28 cellular contexts compared by ENCODE assay signal in genomic region chr2:122186761-122187222, GRCh38.
DNase-seq lines count a peak whose midpoint lies in the region; FAIRE-seq and TF ChIP-seq lines count a peak whose summit lies in the region.
"Had no signal": no experiment of that assay in that cellular context is flagged by ENCODE, and none has a peak within 500 bp of the region (broad histone marks: within the 10 kb centered on the region; RNA-seq: fewer than 3 reads in every experiment).

No MANE protein-coding gene starts in this region.

- H3K79me2 ChIP-seq in H1 (ENCODE audit: control insufficient read depth in 1 of 2, insufficient read depth in 2 of 2, low read length in 2 of 2) = no peaks in the 10 kb centered on the region

- H3K4me1 ChIP-seq in H1 (replicated peaks in 1 of 4; ENCODE audit: control insufficient read depth in 3 of 4, insufficient read depth in 4 of 4, low read length in 3 of 4) (no peaks in the 10 kb centered on the region), ascending aorta (no peaks in the 10 kb centered on the region)
- H3K4me1 ChIP-seq: gastrocnemius medialis, psoas muscle, tibial nerve had no signal

- TF ChIP-seq EP300 in H1 (IDR thresholded peaks at IDR 0.05; ENCODE audit: borderline replicate concordance in 1 of 2, low read depth in 2 of 2, low read length in 2 of 2) = no peak

- H3K36me3 ChIP-seq in H1 (ENCODE audit: control insufficient read depth in 2 of 4, insufficient read depth in 4 of 4, low read length in 3 of 4) = no peaks in the 10 kb centered on the region
- no peaks in the 10 kb centered on the region for H3K36me3 ChIP-seq in ascending aorta
- H3K36me3 ChIP-seq: gastrocnemius medialis, tibial nerve had no signal

- H3K9ac ChIP-seq in H1 (replicated peaks in 1 of 4; ENCODE audit: extremely low read depth in 1 of 4, low read depth in 3 of 4, low read length in 3 of 4) = no peak overlapping the region
- H3K9ac ChIP-seq: GM23248 had no signal

- no peak overlapping the region for H4K5ac ChIP-seq in H1 (ENCODE audit: insufficient read length, low read depth, low read length)

- intact Hi-C loops in ascending aorta (cut with DNase I) = no loop called here

- H3K79me1 ChIP-seq in H1 (ENCODE audit: low read depth, low read length) = no peaks in the 10 kb centered on the region

- peak; percentile 17 for DNase-seq in CD1c-positive myeloid dendritic cell (ENCODE audit: extremely low spot score)
- DNase-seq in GM12892 (ENCODE audit: insufficient read length) = no peak
- peak; percentile 46 for DNase-seq in OCI-M2 (lab: John Stamatoyannopoulos, UW; ENCODE audit: unreplicated experiment)
- DNase-seq in H1 (ENCODE audit: low read depth in 1 of 2, low spot score in 2 of 2) = no peak
- DNase-seq in DMS 273 (lab: John Stamatoyannopoulos, UW; ENCODE audit: unreplicated experiment) = no peak
- DNase-seq in NCI-H128 (lab: John Stamatoyannopoulos, UW; ENCODE audit: unreplicated experiment) = no peak
- no peak for DNase-seq in cerebellum (ENCODE audit: low spot score)
- DNase-seq in ascending aorta (ENCODE audit: low spot score in 2 of 2) = no peak
- DNase-seq: activated CD8-positive, alpha-beta memory T cell treated with anti-CD3 and anti-CD28 coated beads, Interleukin-2, amount 10 ng/mL, durations not matched to agents 7 days and 5 days; activated gamma-delta T cell; activated naive CD8-positive, alpha-beta T cell treated with anti-CD3 and anti-CD28 coated beads for 36 hours; activated T-cell treated with anti-CD3 and anti-CD28 coated beads, Interleukin-2, amount 50 U/mL, for 4 hours; anterior cingulate cortex; caudate nucleus; COR-L47; DMS53; gastrocnemius medialis; HFFc6; hippocampal formation; MM.1S; NCI-H1436; NCI-H2107; psoas muscle; SIG-M5; stimulated activated CD4-positive, alpha-beta T cell treated with anti-CD3 and anti-CD28 coated beads, Interleukin-4, amount 100 ng/mL, for 24 hours had no signal

- H2BK15ac ChIP-seq in H1 (ENCODE audit: low read length) = no peak overlapping the region

- H4K20me1 ChIP-seq in H1 (replicated peaks in 1 of 2; ENCODE audit: control insufficient read depth in 1 of 2, insufficient read depth in 2 of 2, low read length in 2 of 2) = no peaks in the 10 kb centered on the region

- no peaks in the 10 kb centered on the region for H3K23me2 ChIP-seq in H1 (ENCODE audit: low read depth, low read length)

- 0 out of 2 replicates have a peak overlapping the region, but pooled peaks have one; percentile 21 for H2AFZ ChIP-seq in H1 (ENCODE audit: low read length)
- H2AFZ ChIP-seq: GM23248 had no signal

- H3K23ac ChIP-seq in H1 (ENCODE audit: insufficient read length) = no peak overlapping the region

- no peak overlapping the region for H2BK12ac ChIP-seq in H1 (ENCODE audit: low read depth, low read length)

- H3K4ac ChIP-seq in H1 (replicated peaks; ENCODE audit: insufficient read length, low read depth, low read length) = no peak overlapping the region

- H2BK5ac ChIP-seq in H1 (ENCODE audit: low read depth, low read length) = no peak overlapping the region

- H4K8ac ChIP-seq in H1 (ENCODE audit: extremely low read depth, insufficient read depth, low read length) = no peak overlapping the region

- 87% methylated on average over 9 of the region's 9 CpGs; no CpG with 5 or more reads in 1 of the 2 experiments for WGBS in H1 (ENCODE audit: extremely low coverage in 1 of 2, insufficient coverage in 1 of 2, insufficient read length in 1 of 2, insufficient replicate concordance in 2 of 2, low coverage in 1 of 2, low lambda C conversion rate in 2 of 2, missing lambda C conversion rate in 1 of 2), 2 experiments

- TF ChIP-seq POLR2A in GM12892 (IDR thresholded peaks at IDR 0.05; ENCODE audit: low read depth, low read length) (no peak), H1 (IDR thresholded peaks at IDR 0.05; ENCODE audit: control extremely low read depth in 1 of 2, low read depth in 2 of 2, low read length in 2 of 2) (no peak)

- POLR2A ChIA-PET in H1 (lab: Charles Lee; ENCODE audit: partially characterized antibody) = no interaction called here

- FAIRE-seq in GM12892 (lab: Jason Lieb, UNC) (peak; percentile 24), H1 (lab: Jason Lieb, UNC) (no peak)

- no peak overlapping the region for H2AK5ac ChIP-seq in H1 (ENCODE audit: low read depth, low read length)

- H3K56ac ChIP-seq in H1 (replicated peaks; ENCODE audit: insufficient read length, low read depth, low read length) = no peak overlapping the region

- no peak overlapping the region for H3K18ac ChIP-seq in H1 (ENCODE audit: extremely low read depth, low read length)

- no peak for TF ChIP-seq RAD21 in H1 (IDR thresholded peaks at IDR 0.05 in 1 of 2, conservative IDR thresholded peaks at IDR 0.05 in 1 of 2; ENCODE audit: low read depth in 2 of 2, low read length in 2 of 2)

- H3K27me3 ChIP-seq in H1 (replicated peaks in 1 of 4; ENCODE audit: control insufficient read depth in 3 of 4, extremely low read depth in 1 of 4, insufficient read depth in 3 of 4, low read length in 3 of 4) (no peaks in the 10 kb centered on the region), ascending aorta (no peaks in the 10 kb centered on the region)
- H3K27me3 ChIP-seq: gastrocnemius medialis, tibial nerve had no signal

- no peak overlapping the region for H4K91ac ChIP-seq in H1 (replicated peaks; ENCODE audit: insufficient read length, low read length)

- H3K14ac ChIP-seq in H1 (ENCODE audit: insufficient read length) = no peak overlapping the region

- no peak overlapping the region for H2BK20ac ChIP-seq in H1 (ENCODE audit: low read length)

- TF ChIP-seq CTCF in H1 (IDR thresholded peaks at IDR 0.05; ENCODE audit: control extremely low read depth in 1 of 3, insufficient read depth in 1 of 3, low read depth in 1 of 3, low read length in 3 of 3) = no peak
- TF ChIP-seq CTCF in ascending aorta (IDR thresholded peaks at IDR 0.05) = no peak

- no peak overlapping the region for H3K4me3 ChIP-seq in H1 (ENCODE audit: extremely low read depth in 1 of 4, insufficient read depth in 2 of 4, low read depth in 3 of 4, low read length in 4 of 4)
- no peak overlapping the region for H3K4me3 ChIP-seq in ascending aorta
- H3K4me3 ChIP-seq: gastrocnemius medialis, GM23248, lung, psoas muscle, tibial nerve had no signal

- H3K9me3 ChIP-seq in H1 (ENCODE audit: insufficient read depth in 2 of 2, low read depth in 1 of 2, low read length in 1 of 2) (no peaks in the 10 kb centered on the region), ascending aorta (no peaks in the 10 kb centered on the region)
- H3K9me3 ChIP-seq: gastrocnemius medialis, psoas muscle, tibial nerve had no signal

- CTCF ChIA-PET in H1 (lab: Charles Lee; ENCODE audit: partially characterized antibody) = interaction anchor here (2.9 kb wide), 1 partner anchor 18 kb away, joined by 8 read pairs; no protein-coding TSS in a partner anchor

- H3K27ac ChIP-seq in H1 (ENCODE audit: low read depth, low read length) = no peak overlapping the region
- no peak overlapping the region for H3K27ac ChIP-seq in ascending aorta
- H3K27ac ChIP-seq: gastrocnemius medialis, GM23248, psoas muscle, tibial nerve had no signal

- H2BK120ac ChIP-seq in H1 (replicated peaks; ENCODE audit: low read depth, low read length) = no peak overlapping the region

- no peak overlapping the region for H3K4me2 ChIP-seq in H1 (ENCODE audit: insufficient read depth in 1 of 2, low read depth in 2 of 2, low read length in 2 of 2)

TF ChIP-seq in H1, 55 proteins besides CTCF, POLR2A, EP300 and RAD21:
- TF ChIP-seq GTF2F1 (IDR thresholded peaks at IDR 0.05; ENCODE audit: borderline replicate concordance, low read depth, low read length) = no peak
- no peak for TF ChIP-seq TAF1 (IDR thresholded peaks at IDR 0.05; ENCODE audit: low read depth, low read length)
- no peak for TF ChIP-seq SP1 (IDR thresholded peaks at IDR 0.05; ENCODE audit: low read depth, low read length)
- TF ChIP-seq MAX (IDR thresholded peaks at IDR 0.05) = no peak
- TF ChIP-seq JUN (IDR thresholded peaks at IDR 0.05; ENCODE audit: low read depth, low read length) = no peak
- TF ChIP-seq SUZ12 (IDR thresholded peaks at IDR 0.05; ENCODE audit: low read length) = no peak
- no peak for TF ChIP-seq POLR2AphosphoS5 (IDR thresholded peaks at IDR 0.05; ENCODE audit: low read depth, low read length)
- no peak for TF ChIP-seq RXRA (IDR thresholded peaks at IDR 0.05; ENCODE audit: insufficient read depth, low read depth, low read length)
- no peak for TF ChIP-seq ZNF274 (IDR thresholded peaks at IDR 0.05; ENCODE audit: borderline replicate concordance, extremely low read depth, low read length)
- no peak for TF ChIP-seq KDM5A (IDR thresholded peaks at IDR 0.05; ENCODE audit: low read length)
- no peak for TF ChIP-seq CREB1 (IDR thresholded peaks at IDR 0.05)
- no peak for TF ChIP-seq BRCA1 (IDR thresholded peaks at IDR 0.05; ENCODE audit: low read depth, low read length)
- TF ChIP-seq KDM1A (IDR thresholded peaks at IDR 0.05; ENCODE audit: borderline replicate concordance, low read length) = no peak
- no peak for TF ChIP-seq SIX5 (IDR thresholded peaks at IDR 0.05; ENCODE audit: low read depth, low read length)
- TF ChIP-seq BACH1 (IDR thresholded peaks at IDR 0.05; ENCODE audit: low read length) = no peak
- TF ChIP-seq E2F6 (IDR thresholded peaks at IDR 0.05) = no peak

Comparison
In these comparisons a context has a peak if more than half of its experiments do, and no peak if none do; other contexts are left out.
1. DNase-seq: peak in CD1c-positive myeloid dendritic cell (single experiment) and OCI-M2 (single experiment); none in GM12892 (single experiment), H1 (0 of 2), DMS 273 (single experiment), NCI-H128 (single experiment), cerebellum (single experiment) and ascending aorta (0 of 2).